In the genomic region with DNA sequence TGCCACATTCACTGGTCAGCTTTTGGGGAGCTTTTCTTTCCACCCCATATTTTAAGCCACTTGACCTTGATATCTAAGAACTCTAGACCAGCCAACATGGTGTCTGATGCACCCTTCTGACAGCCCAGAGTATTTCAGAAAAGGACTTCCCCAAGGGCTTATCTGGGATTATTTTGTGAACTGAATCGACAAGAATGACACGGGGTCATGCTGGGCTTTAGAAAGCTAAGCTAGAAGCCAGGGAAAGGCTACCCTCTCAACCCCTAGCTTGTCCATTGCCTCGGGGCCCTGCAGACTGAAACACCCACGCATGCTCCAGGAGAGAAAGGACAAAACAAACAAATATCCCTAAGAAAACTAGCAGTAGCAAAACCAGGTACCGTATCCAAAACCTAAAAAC, we compare ENCODE assay signal across 25 cellular contexts.
"Had no signal": no experiment of that assay in that cellular context is flagged by ENCODE, and none has a peak within 500 bp of the region (broad histone marks: within the 10 kb centered on the region; RNA-seq: fewer than 3 reads in every experiment).

No MANE protein-coding gene starts in this region.

- H2AFZ ChIP-seq: hepatocyte had no signal

- H3K27me3 ChIP-seq: ascending aorta, cardiac muscle cell, colonic mucosa, gastroesophageal sphincter, hepatocyte, right lobe of liver, transverse colon, uterus had no signal

- H3K36me3 ChIP-seq: colonic mucosa, right lobe of liver, transverse colon, uterus had no signal

- ATAC-seq: gastroesophageal sphincter, right lobe of liver had no signal

- H3K36me3 Mint-ChIP-seq: activated naive CD8-positive, alpha-beta T cell treated with anti-CD3 and anti-CD28 coated beads, Interleukin-2, amount 10 ng/mL, durations not matched to agents 7 days and 5 days; brain had no signal

- H3K9me3 ChIP-seq: ascending aorta, colonic mucosa, gastroesophageal sphincter, left ventricle myocardium inferior, right lobe of liver, transverse colon, uterus had no signal

- H3K4me1 Mint-ChIP-seq: brain had no signal

- H3K4me3 Mint-ChIP-seq: activated naive CD8-positive, alpha-beta T cell treated with anti-CD3 and anti-CD28 coated beads, Interleukin-2, amount 10 ng/mL, durations not matched to agents 7 days and 5 days; natural killer cell had no signal

- H3K4me3 ChIP-seq: ascending aorta, cardiac muscle cell, colonic mucosa, gastroesophageal sphincter, hepatocyte, left ventricle myocardium inferior, lung, right lobe of liver, transverse colon, uterus had no signal

- H3K4me2 ChIP-seq: hepatocyte had no signal

- H3K4me1 ChIP-seq: ascending aorta, colonic mucosa, gastroesophageal sphincter, right lobe of liver, transverse colon, uterus had no signal

- DNase-seq: activated CD4-positive, alpha-beta T cell treated with anti-CD3 and anti-CD28 coated beads for 4 hours; activated CD4-positive, alpha-beta T cell treated with anti-CD3 and anti-CD28 coated beads, Interleukin-2, amount 50 U/mL, for 4 hours; activated effector memory CD4-positive, alpha-beta T cell treated with Interleukin-2 at 50 U/mL for 16 hours; activated naive CD4-positive, alpha-beta T cell treated with Interleukin-2 at 50 U/mL for 16 hours; activated naive CD8-positive, alpha-beta T cell treated with anti-CD3 and anti-CD28 coated beads, Interleukin-2, amount 10 ng/mL, durations not matched to agents 7 days and 5 days; cerebellar nuclear complex; colonic mucosa; effector memory CD4-positive, alpha-beta T cell; islet precursor cell; left ventricle myocardium inferior; mesendoderm; natural killer cell; right lobe of liver; stimulated activated CD4-positive, alpha-beta T cell treated with anti-CD3 and anti-CD28 coated beads, Interleukin-2, amount 100 ng/mL, for 48 hours; stimulated activated naive CD4-positive, alpha-beta T cell treated with Interleukin-2 at 50 U/mL for 16 hours; T-helper 2 cell; transverse colon; uterus had no signal

- H3K27me3 Mint-ChIP-seq: activated naive CD8-positive, alpha-beta T cell treated with anti-CD3 and anti-CD28 coated beads, Interleukin-2, amount 10 ng/mL, durations not matched to agents 7 days and 5 days; progenitor cell of endocrine pancreas had no signal

- H3K79me2 ChIP-seq: hepatocyte had no signal

- H3K27ac ChIP-seq: ascending aorta, cardiac muscle cell, colonic mucosa, gastroesophageal sphincter, hepatocyte, left ventricle myocardium inferior, right lobe of liver, transverse colon, uterus had no signal

- H3K27ac Mint-ChIP-seq: activated naive CD8-positive, alpha-beta T cell treated with anti-CD3 and anti-CD28 coated beads, Interleukin-2, amount 10 ng/mL, durations not matched to agents 7 days and 5 days; brain; natural killer cell; progenitor cell of endocrine pancreas had no signal

- H3K9me3 Mint-ChIP-seq: activated naive CD8-positive, alpha-beta T cell treated with anti-CD3 and anti-CD28 coated beads, Interleukin-2, amount 10 ng/mL, durations not matched to agents 7 days and 5 days; brain; natural killer cell had no signal
